In genomic region chr17:77083547-77083946, GRCh38 we compare ENCODE assay signal across 1 cellular context.
TF ChIP-seq lines count a peak whose summit lies in the region.

No MANE protein-coding gene starts in this region.

TF ChIP-seq in GM12878, 131 proteins besides CTCF, POLR2A, EP300 and RAD21 (continued from another document):
- no peak for TF ChIP-seq E4F1 (IDR thresholded peaks at IDR 0.05; ENCODE audit: borderline replicate concordance, partially characterized antibody)
- 0 out of 2 replicates have a peak, but pooled peaks have one; percentile 10 for TF ChIP-seq TCF12 (IDR thresholded peaks at IDR 0.05; ENCODE audit: low read depth, low read length)
- TF ChIP-seq MAX (IDR thresholded peaks at IDR 0.05; ENCODE audit: low read depth, low read length), result no peak
TF ChIP-seq in GM12878: peak in this region for 1.
